Comparison of ENCODE assay signal across 24 cellular contexts in the genomic region with DNA sequence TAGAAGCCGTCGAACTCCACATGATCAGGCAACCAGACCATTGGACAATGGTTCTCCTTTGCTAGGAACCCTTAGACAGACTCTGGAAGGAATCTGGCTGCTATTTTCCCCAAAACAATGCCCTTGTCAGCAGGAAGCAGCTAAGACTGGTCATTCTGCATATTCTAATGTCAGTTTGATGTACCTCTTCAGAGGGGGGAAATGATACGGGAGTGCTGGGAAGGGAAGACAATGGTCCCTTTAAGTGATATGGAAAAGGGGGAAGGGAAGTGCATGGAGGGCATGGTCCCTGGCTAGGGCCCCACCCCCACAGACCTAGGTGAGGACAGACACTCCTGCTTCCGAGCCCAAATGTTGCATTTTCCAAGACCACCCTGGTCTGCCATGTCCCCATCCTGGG.
"Had no signal": no experiment of that assay in that cellular context is flagged by ENCODE, and none has a peak within 500 bp of the region (broad histone marks: within the 10 kb centered on the region; RNA-seq: fewer than 3 reads in every experiment).

No MANE protein-coding gene starts in this region.

- H3K9ac ChIP-seq: neural progenitor cell, parathyroid adenoma had no signal

- H3K27ac ChIP-seq: neural progenitor cell, ovary, parathyroid adenoma, psoas muscle, right lobe of liver, sigmoid colon, stomach, thoracic aorta, thyroid gland, tibial nerve, upper lobe of left lung, uterus had no signal

- H3K4me2 ChIP-seq: neural progenitor cell had no signal

- H3K4me1 ChIP-seq: neural progenitor cell, parathyroid adenoma, psoas muscle, right lobe of liver, sigmoid colon, stomach, thyroid gland, tibial nerve, upper lobe of left lung, uterus had no signal

- FAIRE-seq: small intestine had no signal

- H3K79me2 ChIP-seq: parathyroid adenoma had no signal

- H3K27me3 ChIP-seq: neural progenitor cell, ovary, right lobe of liver, sigmoid colon, stomach, thyroid gland, tibial nerve, upper lobe of left lung, uterus had no signal

- H3K9me3 ChIP-seq: ovary, psoas muscle, right lobe of liver, sigmoid colon, thoracic aorta, thyroid gland, upper lobe of left lung, uterus had no signal

- H3K36me3 ChIP-seq: neural progenitor cell, ovary, right lobe of liver, sigmoid colon, stomach, thoracic aorta, thyroid gland, tibial nerve, upper lobe of left lung had no signal

- DNase-seq: natural killer cell; occipital lobe; ovary; posterior cingulate gyrus; psoas muscle; right cardiac atrium; right lobe of liver; sigmoid colon; small intestine; stimulated activated CD4-positive, alpha-beta T cell treated with anti-CD3 and anti-CD28 coated beads, Interleukin-15, amount 100 ng/mL, for 24 hours; stimulated activated CD4-positive, alpha-beta T cell treated with anti-CD3 and anti-CD28 coated beads, Interleukin-2, amount 100 ng/mL, for 24 hours; stimulated activated CD4-positive, alpha-beta T cell treated with anti-CD3 and anti-CD28 coated beads, Interleukin-2, amount 100 ng/mL, for 48 hours; stimulated activated CD4-positive, alpha-beta T cell treated with anti-CD3 and anti-CD28 coated beads, Interleukin-4, amount 100 ng/mL, for 24 hours; stimulated activated naive B cell treated with anti-CD40 and anti-IgM and Interleukin-4, amounts not matched to agents 10 μg/mL and 1 μg/mL and 100 μg/mL, for 72 hours; stimulated activated naive CD4-positive, alpha-beta T cell treated with Interleukin-2 at 50 U/mL for 16 hours; stomach; thyroid gland; trophoblast cell; upper lobe of left lung; uterus had no signal

- H2AFZ ChIP-seq: neural progenitor cell, parathyroid adenoma had no signal

- H3K4me3 ChIP-seq: neural progenitor cell, ovary, psoas muscle, right lobe of liver, sigmoid colon, stomach, thoracic aorta, thyroid gland, tibial nerve, upper lobe of left lung, uterus had no signal
